33 cellular contexts compared by ENCODE assay signal in genomic region chrX:106050054-106050453, GRCh38. TPM values are rescaled to one million over a fixed set of nuclear protein-coding genes. Genes with fewer than 3 reads are reported as not detected.
"Had no signal": no experiment of that assay in that cellular context is flagged by ENCODE, and none has a peak within 500 bp of the region (broad histone marks: within the 10 kb centered on the region; RNA-seq: fewer than 3 reads in every experiment).

No MANE protein-coding gene starts in this region.

- DNase-seq: naive B cell; naive thymus-derived CD8-positive, alpha-beta T cell; nephron progenitor cell; nucleus accumbens; posterior cingulate gyrus; psoas muscle; right cardiac atrium; stimulated activated CD4-positive, alpha-beta T cell treated with anti-CD3 and anti-CD28 coated beads, Interleukin-15, amount 100 ng/mL, for 24 hours; stimulated activated CD4-positive, alpha-beta T cell treated with anti-CD3 and anti-CD28 coated beads, Interleukin-2, amount 100 ng/mL, for 24 hours; stimulated activated CD4-positive, alpha-beta T cell treated with anti-CD3 and anti-CD28 coated beads, Interleukin-2, amount 100 ng/mL, for 48 hours; stimulated activated CD4-positive, alpha-beta T cell treated with anti-CD3 and anti-CD28 coated beads, Interleukin-4, amount 100 ng/mL, for 24 hours; stimulated activated naive B cell treated with anti-CD40 and anti-IgM and Interleukin-4, amounts not matched to agents 10 μg/mL and 1 μg/mL and 100 μg/mL, for 72 hours; stimulated activated naive CD4-positive, alpha-beta T cell treated with Interleukin-2 at 50 U/mL for 16 hours; stomach; thyroid gland; upper lobe of right lung; uterus had no signal

- H2AFZ ChIP-seq: parathyroid adenoma had no signal

- H3K4me1 ChIP-seq: parathyroid adenoma, psoas muscle, stomach, thyroid gland, tibial nerve, upper lobe of right lung, uterus had no signal

- H3K36me3 ChIP-seq: neutrophil, stomach, thoracic aorta, thyroid gland, tibial nerve, upper lobe of right lung, uterus had no signal

- H3K27me3 ChIP-seq: neutrophil, stomach, thyroid gland, upper lobe of right lung, uterus had no signal

- H3K27ac ChIP-seq: neutrophil, parathyroid adenoma, psoas muscle, skin epidermis, stomach, thoracic aorta, thyroid gland, tibial nerve, upper lobe of right lung, uterus had no signal

- H3K9ac ChIP-seq: parathyroid adenoma had no signal

- H3K79me2 ChIP-seq: parathyroid adenoma had no signal

- H3K4me3 ChIP-seq: psoas muscle, skin epidermis, stomach, thoracic aorta, thyroid gland, tibial nerve, upper lobe of right lung, uterus had no signal

- H3K9me3 ChIP-seq: neutrophil, thoracic aorta, thyroid gland, tibial nerve, upper lobe of right lung, uterus had no signal

- ATAC-seq: naive thymus-derived CD8-positive, alpha-beta T cell; natural killer cell treated with Interleukin-12 subunit alpha and Interleukin-12 subunit beta and Interleukin-15 and Interleukin-18, amount 100 ng/mL, for 72 hours; psoas muscle; right cardiac atrium; sciatic nerve; stimulated activated effector memory CD8-positive, alpha-beta T cell treated with anti-CD3 and anti-CD28 coated beads, Interleukin-12 subunit alpha, Interleukin-12 subunit beta, amount 100 ng/mL, for 72 hours; stimulated activated naive B cell treated with anti-CD40 and anti-IgM and Interleukin-4, amounts not matched to agents 10 μg/mL and 1 μg/mL and 100 μg/mL, for 72 hours; upper lobe of right lung had no signal

RNA-seq across cellular contexts. Expression of gene SERPINA7, which starts 11.5 kb away (rescaled TPM):
- total RNA-seq: naive thymus-derived CD8-positive, alpha-beta T cell; natural killer cell treated with Interleukin-12 subunit alpha and Interleukin-12 subunit beta and Interleukin-15 and Interleukin-18, amount 100 ng/mL, for 72 hours; neural crest cell; omental fat pad; osteocyte; progenitor cell of endocrine pancreas; psoas muscle; renal cortical epithelial cell; right cardiac atrium; sciatic nerve; stomach; subcutaneous adipose tissue; temporal lobe; thoracic aorta; thyroid gland; tibial nerve; upper lobe of right lung; urinary bladder; uterus had no signal
- polyA plus RNA-seq: naive thymus-derived CD8-positive, alpha-beta T cell; psoas muscle; right cardiac atrium; stomach had no signal
